ENCODE assay signal across 9 cellular contexts in genomic region chr10:52951819-52952218, GRCh38.
DNase-seq lines count a peak whose midpoint lies in the region; ATAC-seq and TF ChIP-seq lines count a peak whose summit lies in the region.
"Had no signal": no experiment of that assay in that cellular context is flagged by ENCODE, and none has a peak within 500 bp of the region (broad histone marks: within the 10 kb centered on the region; RNA-seq: fewer than 3 reads in every experiment).

No MANE protein-coding gene starts in this region.

- peak overlapping the region; percentile 94 for H2AFZ ChIP-seq in parathyroid adenoma

- no peaks in the 10 kb centered on the region for H3K9me3 ChIP-seq in parathyroid adenoma (ENCODE audit: control insufficient read depth, low read length)

- H3K36me3 ChIP-seq in parathyroid adenoma (ENCODE audit: control insufficient read depth, insufficient read depth, low read length), result no peaks in the 10 kb centered on the region

- H3K4me3 ChIP-seq in parathyroid adenoma (ENCODE audit: low read depth, low read length), result no peak overlapping the region

- no peak overlapping the region for H3K27ac Mint-ChIP-seq in stimulated activated naive CD8-positive, alpha-beta T cell treated with anti-CD3 and anti-CD28 coated beads, Interleukin-15, amount 100 ng/mL, for 72 hours
- H3K27ac Mint-ChIP-seq in endothelial cell (ENCODE audit: unreplicated experiment), result no peak overlapping the region

- H3K4me1 Mint-ChIP-seq in stimulated activated naive CD8-positive, alpha-beta T cell treated with anti-CD3 and anti-CD28 coated beads, Interleukin-15, amount 100 ng/mL, for 72 hours, result no peaks in the 10 kb centered on the region
- no peaks in the 10 kb centered on the region for H3K4me1 Mint-ChIP-seq in endothelial cell (ENCODE audit: unreplicated experiment)
- H3K4me1 Mint-ChIP-seq: central memory CD8-positive, alpha-beta T cell had no signal

- peaks cover 31% of the 10 kb centered on the region for H3K4me1 ChIP-seq in parathyroid adenoma

- peak overlapping the region; percentile 31 for H3K4me2 ChIP-seq in parathyroid adenoma (ENCODE audit: low read length)

- peaks cover 0 to 14% of the 10 kb centered on the region in 2 donors for H3K9me3 Mint-ChIP-seq in stimulated activated naive CD8-positive, alpha-beta T cell treated with anti-CD3 and anti-CD28 coated beads, Interleukin-15, amount 100 ng/mL, for 72 hours
- H3K9me3 Mint-ChIP-seq in endothelial cell (ENCODE audit: unreplicated experiment), result no peaks in the 10 kb centered on the region

- H3K27ac ChIP-seq in parathyroid adenoma, result peak overlapping the region; percentile 89

- H3K36me3 Mint-ChIP-seq in endothelial cell (ENCODE audit: low read depth, unreplicated experiment), result no peaks in the 10 kb centered on the region

- TF ChIP-seq CTCF in endothelial cell (IDR thresholded peaks at IDR 0.05; ENCODE audit: unreplicated experiment) (peak; percentile 37), parathyroid adenoma (IDR thresholded peaks at IDR 0.05) (peak; percentile 82)

- no peak overlapping the region for H3K9ac ChIP-seq in parathyroid adenoma

- no peak overlapping the region for H3K4me3 Mint-ChIP-seq in stimulated activated naive CD8-positive, alpha-beta T cell treated with anti-CD3 and anti-CD28 coated beads, Interleukin-15, amount 100 ng/mL, for 72 hours
- no peak overlapping the region for H3K4me3 Mint-ChIP-seq in endothelial cell (ENCODE audit: unreplicated experiment)
- H3K4me3 Mint-ChIP-seq: central memory CD8-positive, alpha-beta T cell had no signal

- no peak for ATAC-seq in stimulated activated naive CD8-positive, alpha-beta T cell treated with anti-CD3 and anti-CD28 coated beads, Interleukin-15, Interleukin-2, amounts not matched to agents 100 U/mL and 50 U/mL, for 24 hours
- ATAC-seq in stimulated activated naive CD8-positive, alpha-beta T cell treated with anti-CD3 and anti-CD28 coated beads, Interleukin-15, amount 100 ng/mL, for 72 hours, result no peak
- ATAC-seq in HG02798 (IDR thresholded peaks at IDR 0.05; ENCODE audit: poor library complexity, unreplicated experiment), result peak; percentile 92

- H3K27me3 ChIP-seq in parathyroid adenoma (ENCODE audit: control insufficient read depth, insufficient read depth, low read length), result no peaks in the 10 kb centered on the region

- no peaks in the 10 kb centered on the region for H3K79me2 ChIP-seq in parathyroid adenoma

- no peaks in the 10 kb centered on the region for H3K27me3 Mint-ChIP-seq in stimulated activated naive CD8-positive, alpha-beta T cell treated with anti-CD3 and anti-CD28 coated beads, Interleukin-15, amount 100 ng/mL, for 72 hours
- H3K27me3 Mint-ChIP-seq in endothelial cell (ENCODE audit: unreplicated experiment), result peaks cover 7% of the 10 kb centered on the region
- H3K27me3 Mint-ChIP-seq: central memory CD8-positive, alpha-beta T cell had no signal

- peak; percentile 8 for DNase-seq in stimulated activated naive CD8-positive, alpha-beta T cell treated with anti-CD3 and anti-CD28 coated beads, Interleukin-15, Interleukin-2, amounts not matched to agents 100 U/mL and 50 U/mL, for 24 hours
- DNase-seq in stimulated activated naive CD8-positive, alpha-beta T cell treated with anti-CD3 and anti-CD28 coated beads, Interleukin-15, amount 100 ng/mL, for 72 hours, result no peak
- DNase-seq in NCI-H146 (lab: John Stamatoyannopoulos, UW) (peak; percentile 60), endothelial cell (ENCODE audit: low spot score) (peak; percentile 55), NCI-H2171 (lab: John Stamatoyannopoulos, UW) (no peak)
- no peak for DNase-seq in stimulated activated CD4-positive, alpha-beta T cell treated with anti-CD3 and anti-CD28 coated beads, Interleukin-4, amount 100 ng/mL, for 1 hour

Comparison
In these comparisons a context has a peak if more than half of its experiments do, and no peak if none do; other contexts are left out.
1. DNase-seq: peak in stimulated activated naive CD8-positive, alpha-beta T cell treated with anti-CD3 and anti-CD28 coated beads, Interleukin-15, Interleukin-2, amounts not matched to agents 100 U/mL and 50 U/mL, for 24 hours (single experiment), NCI-H146 (single experiment) and endothelial cell (single experiment); none in stimulated activated naive CD8-positive, alpha-beta T cell treated with anti-CD3 and anti-CD28 coated beads, Interleukin-15, amount 100 ng/mL, for 72 hours (0 of 2), NCI-H2171 (single experiment) and stimulated activated CD4-positive, alpha-beta T cell treated with anti-CD3 and anti-CD28 coated beads, Interleukin-4, amount 100 ng/mL, for 1 hour (single experiment).